ENCODE assay signal across 19 cellular contexts in the genomic region with DNA sequence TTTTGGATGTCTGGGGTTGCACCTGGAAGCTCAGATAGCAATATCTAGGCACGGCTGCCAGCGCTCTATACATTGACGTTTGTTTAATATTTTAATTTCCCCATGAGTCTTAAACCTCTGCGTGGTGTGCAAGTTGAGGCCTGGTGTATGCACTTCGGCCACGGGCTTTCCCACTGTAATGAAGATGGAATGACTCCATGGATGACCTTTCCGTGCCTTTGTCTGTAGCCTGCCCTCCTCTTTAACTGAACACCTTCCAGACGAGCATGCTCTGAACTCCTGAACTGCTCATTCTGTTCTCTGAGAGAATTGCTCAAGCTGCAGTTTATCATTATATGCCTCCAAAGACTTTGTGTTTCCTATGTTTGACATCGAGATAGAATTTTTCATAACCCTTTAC.
DNase-seq lines count a peak whose midpoint lies in the region; ATAC-seq and TF ChIP-seq lines count a peak whose summit lies in the region.
"Had no signal": no experiment of that assay in that cellular context is flagged by ENCODE, and none has a peak within 500 bp of the region (broad histone marks: within the 10 kb centered on the region; RNA-seq: fewer than 3 reads in every experiment).

No MANE protein-coding gene starts in this region.

- ATAC-seq in GM19035 (IDR thresholded peaks at IDR 0.05; ENCODE audit: unreplicated experiment) = no peak
- no peak for ATAC-seq in GM19455 (IDR thresholded peaks at IDR 0.05; ENCODE audit: unreplicated experiment)
- ATAC-seq in stimulated activated memory B cell treated with anti-CD40 and anti-IgM and Interleukin-4, amounts not matched to agents 10 μg/mL and 1 μg/mL and 100 μg/mL, for 72 hours = no peak
- ATAC-seq: CD8-positive, alpha-beta T cell had no signal

- peak overlapping the region; percentile 94 for H3K27ac ChIP-seq in SJCRH30
- H3K27ac ChIP-seq: BLaER1 treated with 17β-estradiol and CSF1 and Interleukin-3, amounts not matched to agents 10 nM and 100 nM; C4-2B had no signal

- H3K4me3 ChIP-seq in SJCRH30 = no peak overlapping the region
- H3K4me3 ChIP-seq: BLaER1 treated with 17β-estradiol and CSF1 and Interleukin-3, amounts not matched to agents 10 nM and 100 nM had no signal

- H3K4me3 Mint-ChIP-seq in nephron progenitor cell = no peak overlapping the region
- no peak overlapping the region for H3K4me3 Mint-ChIP-seq in stimulated activated memory B cell treated with anti-CD40 and anti-IgM and Interleukin-4, amounts not matched to agents 10 μg/mL and 1 μg/mL and 100 μg/mL, for 72 hours
- H3K4me3 Mint-ChIP-seq: B cell; CD4-positive, alpha-beta T cell; CD8-positive, alpha-beta T cell had no signal

- TF ChIP-seq CTCF in nephron progenitor cell (IDR thresholded peaks at IDR 0.05) = no peak

- H3K9me3 Mint-ChIP-seq in nephron progenitor cell = peaks cover 6% of the 10 kb centered on the region
- no peaks in the 10 kb centered on the region for H3K9me3 Mint-ChIP-seq in stimulated activated memory B cell treated with anti-CD40 and anti-IgM and Interleukin-4, amounts not matched to agents 10 μg/mL and 1 μg/mL and 100 μg/mL, for 72 hours
- H3K9me3 Mint-ChIP-seq: CD8-positive, alpha-beta T cell had no signal

- no peaks in the 10 kb centered on the region for H3K27me3 ChIP-seq in SJCRH30
- H3K27me3 ChIP-seq: BLaER1 treated with 17β-estradiol and CSF1 and Interleukin-3, amounts not matched to agents 10 nM and 100 nM had no signal

- DNase-seq in SJCRH30 = no peak
- peak; percentile 54 for DNase-seq in SK-N-DZ (ENCODE audit: low spot score)
- DNase-seq in left kidney (ENCODE audit: low read depth, low spot score) = peak; percentile 24
- DNase-seq in nephron progenitor cell = no peak
- no peak for DNase-seq in activated naive CD4-positive, alpha-beta T cell treated with Interleukin-2 at 50 U/mL for 16 hours
- DNase-seq: 8988T; ACHN; Caco-2; Calu3; CD4-positive, alpha-beta T cell; CD8-positive, alpha-beta T cell; DMS79 treated with DMSO at 0.1 percent for 48 hours; GF-D8 had no signal

- H3K36me3 Mint-ChIP-seq in nephron progenitor cell (ENCODE audit: low read depth) = peaks cover 4% of the 10 kb centered on the region
- H3K36me3 Mint-ChIP-seq in stimulated activated memory B cell treated with anti-CD40 and anti-IgM and Interleukin-4, amounts not matched to agents 10 μg/mL and 1 μg/mL and 100 μg/mL, for 72 hours = no peaks in the 10 kb centered on the region

- H3K27me3 Mint-ChIP-seq in nephron progenitor cell (ENCODE audit: low read depth, poor library complexity) = peaks cover 3% of the 10 kb centered on the region
- no peaks in the 10 kb centered on the region for H3K27me3 Mint-ChIP-seq in stimulated activated memory B cell treated with anti-CD40 and anti-IgM and Interleukin-4, amounts not matched to agents 10 μg/mL and 1 μg/mL and 100 μg/mL, for 72 hours
- H3K27me3 Mint-ChIP-seq: B cell; CD4-positive, alpha-beta T cell had no signal

- peaks cover 13% of the 10 kb centered on the region for H3K4me1 ChIP-seq in SJCRH30
- H3K4me1 ChIP-seq: BLaER1 treated with 17β-estradiol and CSF1 and Interleukin-3, amounts not matched to agents 10 nM and 100 nM; Caco-2 had no signal

- H3K4me1 Mint-ChIP-seq in nephron progenitor cell = peaks cover 10% of the 10 kb centered on the region
- no peaks in the 10 kb centered on the region for H3K4me1 Mint-ChIP-seq in stimulated activated memory B cell treated with anti-CD40 and anti-IgM and Interleukin-4, amounts not matched to agents 10 μg/mL and 1 μg/mL and 100 μg/mL, for 72 hours
- H3K4me1 Mint-ChIP-seq: B cell had no signal

- H3K9me3 ChIP-seq in SJCRH30 (replicated peaks) = no peaks in the 10 kb centered on the region
- H3K9me3 ChIP-seq: BLaER1 treated with 17β-estradiol and CSF1 and Interleukin-3, amounts not matched to agents 10 nM and 100 nM; Caco-2 had no signal

- H3K27ac Mint-ChIP-seq in nephron progenitor cell = peak overlapping the region; percentile 16
- H3K27ac Mint-ChIP-seq in stimulated activated memory B cell treated with anti-CD40 and anti-IgM and Interleukin-4, amounts not matched to agents 10 μg/mL and 1 μg/mL and 100 μg/mL, for 72 hours = no peak overlapping the region
- H3K27ac Mint-ChIP-seq: B cell; CD4-positive, alpha-beta T cell; CD8-positive, alpha-beta T cell had no signal

- H3K36me3 ChIP-seq in SJCRH30 = no peaks in the 10 kb centered on the region
- H3K36me3 ChIP-seq: BLaER1 treated with 17β-estradiol and CSF1 and Interleukin-3, amounts not matched to agents 10 nM and 100 nM had no signal

Comparison
In these comparisons a context has a peak if more than half of its experiments do, and no peak if none do; other contexts are left out.
1. DNase-seq: peak in SK-N-DZ (single experiment) and left kidney (single experiment); none in SJCRH30 (0 of 2), nephron progenitor cell (single experiment) and activated naive CD4-positive, alpha-beta T cell treated with Interleukin-2 at 50 U/mL for 16 hours (single experiment).